ENCODE assay signal across 17 cellular contexts in genomic region chr15:70014311-70014707, GRCh38.
"Had no signal": no experiment of that assay in that cellular context is flagged by ENCODE, and none has a peak within 500 bp of the region (broad histone marks: within the 10 kb centered on the region; RNA-seq: fewer than 3 reads in every experiment).

No MANE protein-coding gene starts in this region.

- H3K9me3 Mint-ChIP-seq: activated naive CD8-positive, alpha-beta T cell treated with anti-CD3 and anti-CD28 coated beads for 36 hours; dendritic cell treated with granulocyte-macrophage colony-stimulating factor and Interleukin-4, amounts not matched to agents 40 ng/mL and 50 ng/mL, for 4 days; natural killer cell; T-helper 2 cell treated with Interferon-gamma antibody and Interleukin-4, amounts not matched to agents 5 μg/mL and 100 μg/mL, for 36 hours; WTC11 had no signal

- H3K27ac ChIP-seq: esophagus muscularis mucosa, heart right ventricle, pancreas, thyroid gland had no signal

- H3K36me3 Mint-ChIP-seq: activated CD4-positive, alpha-beta memory T cell treated with anti-CD3 and anti-CD28 coated beads for 36 hours; WTC11 had no signal

- ATAC-seq: heart right ventricle, natural killer cell, sciatic nerve had no signal

- H3K4me2 ChIP-seq: smooth muscle cell had no signal

- H3K9me3 ChIP-seq: pancreas, thyroid gland had no signal

- H3K4me3 Mint-ChIP-seq: activated CD4-positive, alpha-beta memory T cell treated with anti-CD3 and anti-CD28 coated beads for 36 hours; activated naive CD8-positive, alpha-beta T cell treated with anti-CD3 and anti-CD28 coated beads for 36 hours; dendritic cell treated with granulocyte-macrophage colony-stimulating factor and Interleukin-4, amounts not matched to agents 40 ng/mL and 50 ng/mL, for 4 days; natural killer cell; T-helper 2 cell treated with Interferon-gamma antibody and Interleukin-4, amounts not matched to agents 5 μg/mL and 100 μg/mL, for 36 hours; WTC11 had no signal

- H3K27me3 ChIP-seq: pancreas, thyroid gland had no signal

- H3K4me3 ChIP-seq: esophagus muscularis mucosa, heart right ventricle, pancreas, smooth muscle cell, thyroid gland had no signal

- H3K4me1 ChIP-seq: esophagus muscularis mucosa, heart right ventricle, pancreas had no signal

- H3K36me3 ChIP-seq: esophagus muscularis mucosa, heart right ventricle, pancreas, thyroid gland had no signal

- DNase-seq: activated CD4-positive, alpha-beta memory T cell treated with anti-CD3 and anti-CD28 coated beads for 36 hours; activated CD4-positive, alpha-beta T cell treated with anti-CD3 and anti-CD28 coated beads for 4 hours; activated naive CD8-positive, alpha-beta T cell treated with anti-CD3 and anti-CD28 coated beads for 36 hours; amniotic stem cell; effector CD8-positive, alpha-beta T cell; heart right ventricle; natural killer cell; pancreas; stimulated activated CD4-positive, alpha-beta T cell treated with anti-CD3 and anti-CD28 coated beads, Interleukin-4, amount 100 ng/mL, for 4 hours; stimulated activated naive CD4-positive, alpha-beta T cell; thyroid gland had no signal

- H3K27ac Mint-ChIP-seq: activated CD4-positive, alpha-beta memory T cell treated with anti-CD3 and anti-CD28 coated beads for 36 hours; activated naive CD8-positive, alpha-beta T cell treated with anti-CD3 and anti-CD28 coated beads for 36 hours; dendritic cell treated with granulocyte-macrophage colony-stimulating factor and Interleukin-4, amounts not matched to agents 40 ng/mL and 50 ng/mL, for 4 days; natural killer cell; T-helper 2 cell treated with Interferon-gamma antibody and Interleukin-4, amounts not matched to agents 5 μg/mL and 100 μg/mL, for 36 hours had no signal
